In genomic region chr14:75860561-75861160, GRCh38 we compare ENCODE assay signal across 1 cellular context.
TF ChIP-seq lines count a peak whose summit lies in the region.

No MANE protein-coding gene starts in this region.

TF ChIP-seq in K562, 482 proteins besides CTCF, POLR2A, EP300 and RAD21 (continued from another document and continues in another):
- no peak for TF ChIP-seq RERE (CRISPR knock-in tag; IDR thresholded peaks at IDR 0.05; ENCODE audit: borderline replicate concordance)
- no peak for TF ChIP-seq KHSRP (IDR thresholded peaks at IDR 0.05)
- no peak for TF ChIP-seq HDGF (IDR thresholded peaks at IDR 0.05)
- TF ChIP-seq RBM17 (IDR thresholded peaks at IDR 0.05; ENCODE audit: borderline replicate concordance, low read depth, low read length): no peak
- no peak for TF ChIP-seq ZNF212 (CRISPR knock-in tag; IDR thresholded peaks at IDR 0.05)
- TF ChIP-seq ZNF445 (CRISPR knock-in tag; IDR thresholded peaks at IDR 0.05; ENCODE audit: low read depth): no peak
- 0 out of 2 replicates have a peak, but pooled peaks have one; percentile 12 for TF ChIP-seq NFIC (IDR thresholded peaks at IDR 0.05)
- peak; percentile 45 for TF ChIP-seq DACH1 (IDR thresholded peaks at IDR 0.05; ENCODE audit: partially characterized antibody)
- no peak for TF ChIP-seq BRCA1 (IDR thresholded peaks at IDR 0.05)
- no peak for TF ChIP-seq BRCA1 (CRISPR knock-in tag; IDR thresholded peaks at IDR 0.05)
- peak; percentile 26; the same call in 1 of the 2 replicates for TF ChIP-seq SMARCA4 (IDR thresholded peaks at IDR 0.05)
- TF ChIP-seq RBM15 (IDR thresholded peaks at IDR 0.05; ENCODE audit: insufficient read depth, low read length): no peak
- no peak for TF ChIP-seq ZNF609 (CRISPR knock-in tag; IDR thresholded peaks at IDR 0.05; ENCODE audit: borderline replicate concordance)
- TF ChIP-seq CTBP1 (IDR thresholded peaks at IDR 0.05; ENCODE audit: borderline replicate concordance): peak; percentile 41; the same call in 1 of the 2 replicates
- TF ChIP-seq CBFB (CRISPR knock-in tag; IDR thresholded peaks at IDR 0.05): no peak
- TF ChIP-seq PHTF2 (CRISPR knock-in tag; IDR thresholded peaks at IDR 0.05): no peak
- no peak for TF ChIP-seq SRSF9 (IDR thresholded peaks at IDR 0.05; ENCODE audit: borderline replicate concordance, low read depth, low read length)
- TF ChIP-seq ARID1B (IDR thresholded peaks at IDR 0.05): peak; percentile 63
- peak; percentile 21 for TF ChIP-seq MEIS2 (IDR thresholded peaks at IDR 0.05; ENCODE audit: partially characterized antibody)
- TF ChIP-seq KLF6 (CRISPR knock-in tag; IDR thresholded peaks at IDR 0.05; ENCODE audit: borderline replicate concordance): no peak
- TF ChIP-seq KAT7 (CRISPR knock-in tag; IDR thresholded peaks at IDR 0.05; ENCODE audit: borderline replicate concordance): no peak
- TF ChIP-seq ZBTB8A (IDR thresholded peaks at IDR 0.05; ENCODE audit: partially characterized antibody): no peak
- TF ChIP-seq ELF2 (CRISPR knock-in tag; IDR thresholded peaks at IDR 0.05): no peak
- no peak for TF ChIP-seq ZBTB40 (IDR thresholded peaks at IDR 0.05)
- no peak for TF ChIP-seq ZBTB40 (CRISPR knock-in tag; IDR thresholded peaks at IDR 0.05)
- TF ChIP-seq ZNF655 (CRISPR knock-in tag; IDR thresholded peaks at IDR 0.05): no peak
- no peak for TF ChIP-seq TCF15 (CRISPR knock-in tag; IDR thresholded peaks at IDR 0.05)
- TF ChIP-seq FOXM1 (IDR thresholded peaks at IDR 0.05; ENCODE audit: low read depth): 0 out of 2 replicates have a peak, but pooled peaks have one; percentile 14
- no peak for TF ChIP-seq FOXM1 (CRISPR knock-in tag; IDR thresholded peaks at IDR 0.05; ENCODE audit: low read depth)
- TF ChIP-seq E2F3 (CRISPR knock-in tag; IDR thresholded peaks at IDR 0.05): no peak
- no peak for TF ChIP-seq ZNF143 (CRISPR knock-in tag; IDR thresholded peaks at IDR 0.05)
- no peak for TF ChIP-seq HLTF (IDR thresholded peaks at IDR 0.05)
- TF ChIP-seq TCF3 (CRISPR knock-in tag; IDR thresholded peaks at IDR 0.05): no peak
- no peak for TF ChIP-seq THRAP3 (IDR thresholded peaks at IDR 0.05; ENCODE audit: borderline replicate concordance)
- no peak for TF ChIP-seq UBTF (IDR thresholded peaks at IDR 0.05; ENCODE audit: borderline replicate concordance in 1 of 2, low read depth in 2 of 2, low read length in 2 of 2)
- no peak for TF ChIP-seq CEBPG (CRISPR knock-in tag; IDR thresholded peaks at IDR 0.05)
- peak in 1 of 2 experiments; percentile 56; a peak in 2 of 4 replicates for TF ChIP-seq CEBPG (tag; conservative IDR thresholded peaks at IDR 0.05 in 1 of 2, IDR thresholded peaks at IDR 0.05 in 1 of 2)
- no peak for TF ChIP-seq MYC (IDR thresholded peaks at IDR 0.05; ENCODE audit: low read depth, low read length)
- no peak for TF ChIP-seq MYC (CRISPR knock-in tag; IDR thresholded peaks at IDR 0.05; ENCODE audit: borderline replicate concordance, low read depth)
- no peak for TF ChIP-seq CHD1 (IDR thresholded peaks at IDR 0.05; ENCODE audit: low read length)
- TF ChIP-seq ZNF263 (CRISPR knock-in tag; IDR thresholded peaks at IDR 0.05; ENCODE audit: borderline replicate concordance): 0 out of 2 replicates have a peak, but pooled peaks have one; percentile 26
- no peak for TF ChIP-seq MTA3 (IDR thresholded peaks at IDR 0.05; ENCODE audit: borderline replicate concordance)
